20 cellular contexts compared by ENCODE assay signal in the genomic region with DNA sequence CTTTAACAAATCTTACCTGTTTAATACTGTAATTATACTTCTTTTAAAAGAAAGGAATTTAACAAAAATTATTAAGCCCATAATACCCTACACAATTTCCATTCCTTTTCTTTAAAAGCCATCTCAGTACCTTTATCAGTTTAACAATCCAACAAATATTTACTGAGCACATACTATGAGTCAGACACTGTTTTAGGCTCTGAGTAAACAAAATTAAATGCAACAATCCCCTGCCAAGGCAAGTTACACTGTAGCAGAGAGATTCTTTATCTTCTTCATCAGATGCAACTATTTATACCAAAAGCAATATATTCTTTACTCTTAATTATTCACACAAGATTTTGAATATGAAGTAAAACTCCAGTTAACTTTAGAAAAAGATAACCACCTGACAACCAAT.
"Had no signal": no experiment of that assay in that cellular context is flagged by ENCODE, and none has a peak within 500 bp of the region (broad histone marks: within the 10 kb centered on the region; RNA-seq: fewer than 3 reads in every experiment).

No MANE protein-coding gene starts in this region.

- H3K27me3 ChIP-seq: ascending aorta, hepatocyte, stomach, testis, upper lobe of left lung had no signal

- H3K36me3 Mint-ChIP-seq: WTC11 had no signal

- DNase-seq: activated CD4-positive, alpha-beta T cell treated with anti-CD3 and anti-CD28 coated beads for 4 hours; activated CD8-positive, alpha-beta memory T cell treated with anti-CD3 and anti-CD28 coated beads, Interleukin-2, amount 50 U/mL, for 4 hours; activated CD8-positive, alpha-beta T cell treated with anti-CD3 and anti-CD28 coated beads for 36 hours; activated naive CD4-positive, alpha-beta T cell; activated naive CD8-positive, alpha-beta T cell treated with anti-CD3 and anti-CD28 coated beads, Interleukin-2, amount 50 U/mL, for 24 hours; activated T-cell treated with anti-CD3 and anti-CD28 coated beads, Interleukin-2, amount 50 U/mL, for 72 hours; naive thymus-derived CD8-positive, alpha-beta T cell; stimulated activated CD4-positive, alpha-beta T cell treated with anti-CD3 and anti-CD28 coated beads, Interleukin-12 subunit alpha, Interleukin-12 subunit beta, amount 100 ng/mL, for 4 hours; stimulated activated CD4-positive, alpha-beta T cell treated with anti-CD3 and anti-CD28 coated beads, Interleukin-2, amount 100 ng/mL, for 24 hours; stomach; testis; upper lobe of left lung had no signal

- H3K36me3 ChIP-seq: ascending aorta, stomach, upper lobe of left lung had no signal

- H3K9me3 ChIP-seq: ascending aorta, stomach, testis, upper lobe of left lung had no signal

- H3K27ac Mint-ChIP-seq: activated CD8-positive, alpha-beta T cell treated with anti-CD3 and anti-CD28 coated beads for 36 hours; activated naive CD8-positive, alpha-beta T cell treated with anti-CD3 and anti-CD28 coated beads, Interleukin-2, amount 50 U/mL, for 24 hours; activated T-cell treated with anti-CD3 and anti-CD28 coated beads, Interleukin-2, amount 50 U/mL, for 72 hours; WTC11 had no signal

- FAIRE-seq: keratinocyte, TTC549 had no signal

- ATAC-seq: activated naive CD8-positive, alpha-beta T cell treated with anti-CD3 and anti-CD28 coated beads, Interleukin-2, amount 50 U/mL, for 24 hours; left lobe of liver; naive thymus-derived CD8-positive, alpha-beta T cell; WTC11 had no signal

- H3K27me3 Mint-ChIP-seq: activated CD8-positive, alpha-beta T cell treated with anti-CD3 and anti-CD28 coated beads for 36 hours; activated naive CD8-positive, alpha-beta T cell treated with anti-CD3 and anti-CD28 coated beads, Interleukin-2, amount 50 U/mL, for 24 hours; naive thymus-derived CD8-positive, alpha-beta T cell had no signal

- H3K9me3 Mint-ChIP-seq: activated naive CD8-positive, alpha-beta T cell treated with anti-CD3 and anti-CD28 coated beads, Interleukin-2, amount 50 U/mL, for 24 hours; activated T-cell treated with anti-CD3 and anti-CD28 coated beads, Interleukin-2, amount 50 U/mL, for 72 hours; WTC11 had no signal

- H3K27ac ChIP-seq: ascending aorta, epithelial cell of prostate, hepatocyte, parathyroid adenoma, stomach, testis, upper lobe of left lung had no signal

- H3K4me3 Mint-ChIP-seq: activated CD8-positive, alpha-beta T cell treated with anti-CD3 and anti-CD28 coated beads for 36 hours; activated naive CD8-positive, alpha-beta T cell treated with anti-CD3 and anti-CD28 coated beads, Interleukin-2, amount 50 U/mL, for 24 hours; activated T-cell treated with anti-CD3 and anti-CD28 coated beads, Interleukin-2, amount 50 U/mL, for 72 hours; naive thymus-derived CD8-positive, alpha-beta T cell; WTC11 had no signal
